8 cellular contexts compared by ENCODE assay signal in the genomic region with DNA sequence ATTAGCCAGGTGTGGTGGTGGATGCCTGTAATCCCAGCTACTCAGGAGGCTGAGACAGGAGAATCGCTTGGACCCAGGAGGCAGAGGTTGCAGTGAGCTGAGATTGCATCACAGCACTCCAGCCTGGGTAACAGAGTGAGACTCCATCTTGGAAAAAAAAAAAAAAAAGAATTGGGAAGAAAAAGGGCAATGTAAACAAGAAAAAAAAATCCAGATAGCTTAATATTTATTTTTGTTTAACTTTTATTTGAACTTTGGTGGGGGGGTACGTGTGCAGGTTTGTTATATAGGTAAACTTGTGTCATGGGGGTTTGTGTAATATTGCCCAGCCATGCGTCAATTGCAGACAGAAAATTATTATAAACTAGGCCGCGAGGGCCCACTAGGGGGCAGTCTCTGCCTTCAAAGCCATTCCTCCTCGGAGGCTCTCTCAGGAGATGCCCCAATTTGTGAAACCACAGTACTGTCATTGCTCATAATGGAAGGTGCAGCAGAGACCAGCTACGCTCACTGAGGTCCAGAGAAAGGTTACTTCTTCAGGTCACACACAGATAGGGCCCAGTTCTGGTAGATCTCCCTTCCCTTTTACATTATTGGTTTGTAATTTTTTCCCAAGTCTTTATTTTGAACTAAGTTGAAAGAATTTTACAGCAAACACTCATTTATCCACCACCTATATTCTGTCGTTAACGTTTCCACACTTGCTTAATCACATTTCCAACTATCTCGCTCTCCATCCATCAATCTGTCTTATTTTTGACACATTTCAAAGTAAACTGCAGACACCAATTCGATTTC.
DNase-seq lines count a peak whose midpoint lies in the region; ATAC-seq and TF ChIP-seq lines count a peak whose summit lies in the region.

No MANE protein-coding gene starts in this region.

- ATAC-seq in stimulated activated naive CD8-positive, alpha-beta T cell treated with anti-CD3 and anti-CD28 coated beads, Interleukin-15, amount 100 ng/mL, for 72 hours: peak; percentile 99

- H3K9me3 ChIP-seq in OCI-LY3 (ENCODE audit: insufficient read depth, low read length) (no peaks in the 10 kb centered on the region), neural cell (ENCODE audit: low read length) (no peaks in the 10 kb centered on the region)

- H3K27ac Mint-ChIP-seq in stimulated activated naive CD8-positive, alpha-beta T cell treated with anti-CD3 and anti-CD28 coated beads, Interleukin-15, amount 100 ng/mL, for 72 hours: no peak overlapping the region

- H3K9me2 ChIP-seq in neural cell (ENCODE audit: insufficient read depth, low read length): no peaks in the 10 kb centered on the region

- H3K36me3 ChIP-seq in OCI-LY3 (replicated peaks; ENCODE audit: low read depth, low read length) (no peaks in the 10 kb centered on the region), neural cell (ENCODE audit: insufficient read depth, low read length) (no peaks in the 10 kb centered on the region)

- H2AFZ ChIP-seq in OCI-LY3 (ENCODE audit: low read depth, low read length) (no peak overlapping the region), neural cell (ENCODE audit: low read depth, low read length) (no peak overlapping the region)

- peak; percentile 81 for TF ChIP-seq RAD21 in neural cell (conservative IDR thresholded peaks at IDR 0.05)

- H3K27me3 Mint-ChIP-seq in stimulated activated naive CD8-positive, alpha-beta T cell treated with anti-CD3 and anti-CD28 coated beads, Interleukin-15, amount 100 ng/mL, for 72 hours: no peaks in the 10 kb centered on the region

- H3K4me1 ChIP-seq in OCI-LY3 (ENCODE audit: low read length): peaks cover 10% of the 10 kb centered on the region

- H3K27me3 ChIP-seq in OCI-LY3 (ENCODE audit: low read depth, low read length) (peaks cover 9% of the 10 kb centered on the region; the same call in 1 of the 2 replicates), neural cell (ENCODE audit: insufficient read depth, low read depth, low read length) (no peaks in the 10 kb centered on the region)

- H3K79me2 ChIP-seq in OCI-LY3 (ENCODE audit: low read length): no peaks in the 10 kb centered on the region
- no peaks in the 10 kb centered on the region for H3K79me2 ChIP-seq in neural cell (replicated peaks; ENCODE audit: insufficient read depth, low read length)

- TF ChIP-seq EP300 in neural cell (conservative IDR thresholded peaks at IDR 0.05; ENCODE audit: poor library complexity, severe bottlenecking): no peak

- H3K4me1 Mint-ChIP-seq in stimulated activated naive CD8-positive, alpha-beta T cell treated with anti-CD3 and anti-CD28 coated beads, Interleukin-15, amount 100 ng/mL, for 72 hours: peaks cover 20% of the 10 kb centered on the region

- no peak overlapping the region for H3K27ac ChIP-seq in OCI-LY3 (ENCODE audit: low read length)
- H3K27ac ChIP-seq in neural cell (ENCODE audit: low read length): no peak overlapping the region

- H4K20me1 ChIP-seq in OCI-LY3 (ENCODE audit: insufficient read depth, low read length) (no peaks in the 10 kb centered on the region), neural cell (ENCODE audit: insufficient read depth) (no peaks in the 10 kb centered on the region)

- no peaks in the 10 kb centered on the region for H3F3A ChIP-seq in neural cell (ENCODE audit: insufficient read depth, low read length, poor library complexity, severe bottlenecking)

- TF ChIP-seq CTCF in OCI-LY3 (IDR thresholded peaks at IDR 0.05; ENCODE audit: low read depth, low read length): peak; percentile 72
- TF ChIP-seq CTCF in neural cell (IDR thresholded peaks at IDR 0.05; ENCODE audit: poor library complexity, severe bottlenecking): peak; percentile 80

- no peak overlapping the region for H3K4me3 Mint-ChIP-seq in stimulated activated naive CD8-positive, alpha-beta T cell treated with anti-CD3 and anti-CD28 coated beads, Interleukin-15, amount 100 ng/mL, for 72 hours

- peak; percentile 76 for DNase-seq in DMS 273 (lab: John Stamatoyannopoulos, UW; ENCODE audit: unreplicated experiment)
- DNase-seq in DMS 273 treated with DMSO at 0.1 percent for 48 hours (lab: John Stamatoyannopoulos, UW): no peak
- DNase-seq in HK-2 (ENCODE audit: unreplicated experiment): peak; percentile 59
- DNase-seq in activated T-cell treated with anti-CD3 and anti-CD28 coated beads for 1 hour (ENCODE audit: low read depth): peak; percentile 63
- DNase-seq in fibroblast of gingiva (ENCODE audit: low read depth): peak; percentile 20
- peak; percentile 74 to 82 for DNase-seq in stimulated activated naive CD8-positive, alpha-beta T cell treated with anti-CD3 and anti-CD28 coated beads, Interleukin-15, amount 100 ng/mL, for 72 hours

- H3K4me2 ChIP-seq in OCI-LY3 (ENCODE audit: low read length) (no peak overlapping the region), neural cell (ENCODE audit: low read length) (no peak overlapping the region)

- H3K4me3 ChIP-seq in OCI-LY3 (ENCODE audit: low read length) (no peak overlapping the region), neural cell (ENCODE audit: low read length) (no peak overlapping the region)

- H3K9ac ChIP-seq in OCI-LY3 (ENCODE audit: low read length): no peak overlapping the region
- H3K9ac ChIP-seq in neural cell (ENCODE audit: low read length): no peak overlapping the region

- no peaks in the 10 kb centered on the region for H3K9me3 Mint-ChIP-seq in stimulated activated naive CD8-positive, alpha-beta T cell treated with anti-CD3 and anti-CD28 coated beads, Interleukin-15, amount 100 ng/mL, for 72 hours

TF ChIP-seq in neural cell, 6 proteins besides CTCF, POLR2A, EP300 and RAD21:
- TF ChIP-seq SMC3 (conservative IDR thresholded peaks at IDR 0.05; ENCODE audit: poor library complexity) (peak; percentile 85), EZH2 (IDR thresholded peaks at IDR 0.05; ENCODE audit: borderline replicate concordance, insufficient read depth, low read length, poor library complexity, severe bottlenecking) (no peak), MXI1 (conservative IDR thresholded peaks at IDR 0.05; ENCODE audit: poor library complexity, severe bottlenecking) (no peak), POLR2AphosphoS5 (IDR thresholded peaks at IDR 0.05) (no peak), REST (IDR thresholded peaks at IDR 0.05; ENCODE audit: borderline replicate concordance) (no peak)
